Comparison of ENCODE assay signal across 8 cellular contexts in genomic region chrX:71118985-71119535, GRCh38. TPM values are rescaled to one million over a fixed set of nuclear protein-coding genes. Genes with fewer than 3 reads are reported as not detected.
A peak's percentile ranks its signal among the peaks of the same experiment; 100 is the strongest.
DNase-seq lines count a peak whose midpoint lies in the region; ATAC-seq and TF ChIP-seq lines count a peak whose summit lies in the region.

No MANE protein-coding gene starts in this region.

- H3K36me3 ChIP-seq in iPS-18a (ENCODE audit: control insufficient read depth, low read depth, low read length) (peaks cover 24% of the 10 kb centered on the region), stomach (peaks cover 6 to 40% (median 35%) of the 10 kb centered on the region in 4 donors)

- H3K27me3 ChIP-seq in iPS-18a (ENCODE audit: control insufficient read depth, insufficient read depth, low read length): no peaks in the 10 kb centered on the region
- H3K27me3 ChIP-seq in stomach: no peaks in the 10 kb centered on the region

- H3K36me3 Mint-ChIP-seq in activated naive CD8-positive, alpha-beta T cell treated with anti-CD3 and anti-CD28 coated beads, Interleukin-2, amount 10 ng/mL, durations not matched to agents 7 days and 5 days: peaks cover 5% of the 10 kb centered on the region

- peak; percentile 29 for ATAC-seq in Right ventricle myocardium inferior
- peak; percentile 22 for ATAC-seq in activated naive CD8-positive, alpha-beta T cell treated with anti-CD3 and anti-CD28 coated beads, Interleukin-2, amount 10 ng/mL, durations not matched to agents 7 days and 5 days (ENCODE audit: low read depth)

- intact Hi-C loops in Right ventricle myocardium inferior (cut with DNase I) (no loop called here), cardiac septum (cut with DNase I) (no loop called here), stomach (cut with DNase I; ENCODE audit: low total_unique reads) (no loop called here)

- TF ChIP-seq POLR2A in stomach (IDR thresholded peaks at IDR 0.05): no peak

- H3K27ac ChIP-seq in iPS-18a (ENCODE audit: low read length) (no peak overlapping the region), stomach (peak overlapping the region in 4 of 5 donors; percentile 82 to 87 (median 86))

- no peak for TF ChIP-seq EP300 in stomach (IDR thresholded peaks at IDR 0.05)

- 2 to 43% (median 6%) methylated on average over 6 to 17 of the region's 17 CpGs for WGBS in stomach, 5 donors

- H3K4me1 Mint-ChIP-seq in activated naive CD8-positive, alpha-beta T cell treated with anti-CD3 and anti-CD28 coated beads, Interleukin-2, amount 10 ng/mL, durations not matched to agents 7 days and 5 days: peaks cover 13% of the 10 kb centered on the region

- no peak for TF ChIP-seq CTCF in stomach (IDR thresholded peaks at IDR 0.05)

- POLR2A ChIA-PET in activated naive CD8-positive, alpha-beta T cell treated with anti-CD3 and anti-CD28 coated beads, Interleukin-2, amount 10 ng/mL, durations not matched to agents 7 days and 5 days (lab: Charles Lee): interaction anchor here (0.9 to 6.5 kb wide), 12 partner anchors 8 to 416 kb away, joined by 3 to 106 read pairs (median 7); partner anchors contain the start of genes CXorf65, FOXO4, SNX12 and TAF1

- H3K9me3 Mint-ChIP-seq in activated naive CD8-positive, alpha-beta T cell treated with anti-CD3 and anti-CD28 coated beads, Interleukin-2, amount 10 ng/mL, durations not matched to agents 7 days and 5 days: no peaks in the 10 kb centered on the region

- peak overlapping the region; percentile 36 for H3K9ac ChIP-seq in iPS-18a (ENCODE audit: low read length)

- DNase-seq in Right ventricle myocardium inferior (ENCODE audit: missing footprints) (no peak), cardiac septum (ENCODE audit: low spot score) (no peak), stomach (no peak), NCI-H446 treated with DMSO at 0.1 percent for 48 hours (lab: John Stamatoyannopoulos, UW) (no peak), SW480 (ENCODE audit: low spot score) (no peak), mucosa of gallbladder (ENCODE audit: low spot score) (no peak)
- DNase-seq in activated naive CD8-positive, alpha-beta T cell treated with anti-CD3 and anti-CD28 coated beads, Interleukin-2, amount 10 ng/mL, durations not matched to agents 7 days and 5 days: no peak

- peak overlapping the region; percentile 82 for H3K4me3 Mint-ChIP-seq in activated naive CD8-positive, alpha-beta T cell treated with anti-CD3 and anti-CD28 coated beads, Interleukin-2, amount 10 ng/mL, durations not matched to agents 7 days and 5 days

- no peaks in the 10 kb centered on the region for H3K4me1 ChIP-seq in iPS-18a (ENCODE audit: control insufficient read depth, low read depth, low read length)
- H3K4me1 ChIP-seq in stomach: peaks cover 0 to 25% (median 12%) of the 10 kb centered on the region in 4 donors

- no peaks in the 10 kb centered on the region for H3K9me3 ChIP-seq in iPS-18a (ENCODE audit: control insufficient read depth, low read depth, low read length)
- no peaks in the 10 kb centered on the region for H3K9me3 ChIP-seq in stomach

- no peaks in the 10 kb centered on the region for H3K27me3 Mint-ChIP-seq in activated naive CD8-positive, alpha-beta T cell treated with anti-CD3 and anti-CD28 coated beads, Interleukin-2, amount 10 ng/mL, durations not matched to agents 7 days and 5 days

- H3K27ac Mint-ChIP-seq in activated naive CD8-positive, alpha-beta T cell treated with anti-CD3 and anti-CD28 coated beads, Interleukin-2, amount 10 ng/mL, durations not matched to agents 7 days and 5 days: peak overlapping the region; percentile 86

- peak overlapping the region; percentile 71 for H3K4me3 ChIP-seq in iPS-18a (ENCODE audit: low read length)
- H3K4me3 ChIP-seq in stomach: peak overlapping the region; percentile 57 to 69 (median 63)

RNA-seq across cellular contexts. Expression of gene MED12, which starts 0.7 kb away (rescaled TPM):
- total RNA-seq in Right ventricle myocardium inferior: 19.4 TPM
- total RNA-seq in cardiac septum: 19.1 TPM
- total RNA-seq in activated naive CD8-positive, alpha-beta T cell treated with anti-CD3 and anti-CD28 coated beads, Interleukin-2, amount 10 ng/mL, durations not matched to agents 7 days and 5 days: 10 to 100 TPM; 64.7 to 77.1 TPM
- 10 to 100 TPM; 20.7 to 53.3 (median 36.2) TPM for total RNA-seq in stomach
- polyA plus RNA-seq in stomach: 1 to 10 TPM; 6.2 to 9.5 (median 8.2) TPM
- 43.2 TPM for total RNA-seq in mucosa of gallbladder

RNA-seq across cellular contexts. Expression of gene IL2RG, which starts 7.7 kb away (rescaled TPM):
- 2.8 TPM for total RNA-seq in Right ventricle myocardium inferior
- 2.3 TPM for total RNA-seq in cardiac septum
- total RNA-seq in activated naive CD8-positive, alpha-beta T cell treated with anti-CD3 and anti-CD28 coated beads, Interleukin-2, amount 10 ng/mL, durations not matched to agents 7 days and 5 days: 100 to 1,000 TPM; 389 to 395 TPM
- 10 to 100 TPM in 2 of 5 donors, 1 to 10 TPM in 2, under 1 TPM in 1; 0.89 to 11.2 (median 8.2) TPM for total RNA-seq in stomach
- 10 to 100 TPM in 1 of 3 donors, 1 to 10 TPM in 2; 6.7 to 10.4 (median 9.9) TPM for polyA plus RNA-seq in stomach
- total RNA-seq in mucosa of gallbladder: 8.9 TPM

RNA-seq across cellular contexts. Expression of gene CXorf65, which starts 12.5 kb away (rescaled TPM):
- total RNA-seq in Right ventricle myocardium inferior: not detected
- not detected for total RNA-seq in cardiac septum
- total RNA-seq in activated naive CD8-positive, alpha-beta T cell treated with anti-CD3 and anti-CD28 coated beads, Interleukin-2, amount 10 ng/mL, durations not matched to agents 7 days and 5 days: 10 to 100 TPM; 26.7 to 30.6 TPM
- total RNA-seq in stomach: not detected
- polyA plus RNA-seq in stomach: under 1 TPM in 1 of 3 donors, not detected in 2; 0.43 TPM
- not detected for total RNA-seq in mucosa of gallbladder

RNA-seq across cellular contexts. Expression of gene FOXO4, which starts 23.4 kb away (rescaled TPM):
- total RNA-seq in Right ventricle myocardium inferior (52.7 TPM), cardiac septum (37.4 TPM), stomach (10 to 100 TPM in 1 of 5 donors, 1 to 10 TPM in 4; 3.1 to 31.4 (median 8.1) TPM), mucosa of gallbladder (42.3 TPM)
- 10 to 100 TPM; 22.1 to 24.9 TPM for total RNA-seq in activated naive CD8-positive, alpha-beta T cell treated with anti-CD3 and anti-CD28 coated beads, Interleukin-2, amount 10 ng/mL, durations not matched to agents 7 days and 5 days
- polyA plus RNA-seq in stomach: 10 to 100 TPM in 2 of 3 donors, 1 to 10 TPM in 1; 6.4 to 15.7 (median 12.1) TPM

RNA-seq across cellular contexts. Expression of gene NLGN3, which starts 25.6 kb away (rescaled TPM):
- 0.49 TPM for total RNA-seq in Right ventricle myocardium inferior
- total RNA-seq in cardiac septum: 0.67 TPM
- 1 to 10 TPM; 1.4 to 1.9 TPM for total RNA-seq in activated naive CD8-positive, alpha-beta T cell treated with anti-CD3 and anti-CD28 coated beads, Interleukin-2, amount 10 ng/mL, durations not matched to agents 7 days and 5 days
- total RNA-seq in stomach: 10 to 100 TPM in 1 of 5 donors, 1 to 10 TPM in 1, under 1 TPM in 1, not detected in 2; 0.92 to 10.7 (median 1.0) TPM
- under 1 TPM; 0.12 to 0.50 (median 0.31) TPM for polyA plus RNA-seq in stomach
- 2.5 TPM for total RNA-seq in mucosa of gallbladder

Comparison
In these comparisons a context has a peak if more than half of its experiments do, and no peak if none do; other contexts are left out.
1. RNA of gene IL2RG, which starts 7.7 kb away (total RNA-seq): 389 to 395 TPM in activated naive CD8-positive, alpha-beta T cell treated with anti-CD3 and anti-CD28 coated beads, Interleukin-2, amount 10 ng/mL, durations not matched to agents 7 days and 5 days; 8.9 TPM in mucosa of gallbladder (single experiment), 0.89 to 11.2 TPM in stomach, 2.8 TPM in Right ventricle myocardium inferior (single experiment) and 2.3 TPM in cardiac septum (single experiment); every median in the first group is over 10 times any median in the second.
2. RNA of gene CXorf65, which starts 12.5 kb away (total RNA-seq): 26.7 to 30.6 TPM in activated naive CD8-positive, alpha-beta T cell treated with anti-CD3 and anti-CD28 coated beads, Interleukin-2, amount 10 ng/mL, durations not matched to agents 7 days and 5 days; not detected in Right ventricle myocardium inferior (single experiment), not detected in mucosa of gallbladder (single experiment), not detected in cardiac septum (single experiment) and not detected in stomach; every median in the first group is over 10 times any median in the second.